In genomic region chr1:168760781-168761180, GRCh38 we compare ENCODE assay signal across 4 cellular contexts. TPM values are rescaled to one million over a fixed set of nuclear protein-coding genes. Genes with fewer than 3 reads are reported as not detected.
"Had no signal": no experiment of that assay in that cellular context is flagged by ENCODE, and none has a peak within 500 bp of the region (broad histone marks: within the 10 kb centered on the region; RNA-seq: fewer than 3 reads in every experiment).

No MANE protein-coding gene starts in this region.

- ATAC-seq: GM12878 had no signal

- DNase-seq: GDM1, GF-D8 had no signal

- H3K4me3 ChIP-seq: GM12878 had no signal

RNA-seq across cellular contexts. Expression of gene DPT, which starts 31.8 kb away (rescaled TPM):
- total RNA-seq: G401 had no signal
